Comparison of ENCODE assay signal across 17 cellular contexts in genomic region chr10:27564880-27565279, GRCh38.
DNase-seq lines count a peak whose midpoint lies in the region; ATAC-seq and TF ChIP-seq lines count a peak whose summit lies in the region.
"Had no signal": no experiment of that assay in that cellular context is flagged by ENCODE, and none has a peak within 500 bp of the region (broad histone marks: within the 10 kb centered on the region; RNA-seq: fewer than 3 reads in every experiment).

No MANE protein-coding gene starts in this region.

- no peak for DNase-seq in activated CD8-positive, alpha-beta memory T cell treated with anti-CD3 and anti-CD28 coated beads, Interleukin-2, amount 10 ng/mL, durations not matched to agents 7 days and 5 days
- no peak for DNase-seq in activated CD8-positive, alpha-beta memory T cell treated with anti-CD3 and anti-CD28 coated beads, Interleukin-2, amount 50 U/mL, for 48 hours
- DNase-seq in T-helper 17 cell (no peak), cardiac muscle cell (ENCODE audit: low read depth in 1 of 2, low spot score in 1 of 2) (peak in 1 of 2 donors; percentile 69), type B pancreatic cell (ENCODE audit: extremely low spot score, unreplicated experiment) (no peak)
- no peak for DNase-seq in natural killer cell treated with Interleukin-12 subunit alpha and Interleukin-12 subunit beta and Interleukin-15 and Interleukin-18, amount 100 ng/mL, for 72 hours (ENCODE audit: low spot score)
- DNase-seq: COR-L47, DMS53, H7, NCI-H1105, NCI-H1694 treated with DMSO at 0.1 percent for 48 hours, NCI-H446 had no signal

- H3K4me3 ChIP-seq in cardiac muscle cell (no peak overlapping the region), gastroesophageal sphincter (no peak overlapping the region)

- peaks cover 30% of the 10 kb centered on the region for H3K4me1 Mint-ChIP-seq in activated CD8-positive, alpha-beta memory T cell treated with anti-CD3 and anti-CD28 coated beads, Interleukin-2, amount 10 ng/mL, durations not matched to agents 7 days and 5 days
- H3K4me1 Mint-ChIP-seq in T-helper 17 cell (peaks cover 27% of the 10 kb centered on the region), type B pancreatic cell (ENCODE audit: unreplicated experiment) (peaks cover 5% of the 10 kb centered on the region)
- H3K4me1 Mint-ChIP-seq in natural killer cell treated with Interleukin-12 subunit alpha and Interleukin-12 subunit beta and Interleukin-15 and Interleukin-18, amount 100 ng/mL, for 72 hours (ENCODE audit: low read depth in 2 of 2): peaks cover 29 to 36% of the 10 kb centered on the region in 2 donors

- no peaks in the 10 kb centered on the region for H3K9me3 Mint-ChIP-seq in activated CD8-positive, alpha-beta memory T cell treated with anti-CD3 and anti-CD28 coated beads, Interleukin-2, amount 10 ng/mL, durations not matched to agents 7 days and 5 days (ENCODE audit: low read depth)
- H3K9me3 Mint-ChIP-seq in natural killer cell treated with Interleukin-12 subunit alpha and Interleukin-12 subunit beta and Interleukin-15 and Interleukin-18, amount 100 ng/mL, for 72 hours: peaks cover 4% of the 10 kb centered on the region
- H3K9me3 Mint-ChIP-seq in type B pancreatic cell: no peaks in the 10 kb centered on the region

- peak overlapping the region; percentile 77 for H3K27ac ChIP-seq in cardiac muscle cell
- H3K27ac ChIP-seq in gastroesophageal sphincter: no peak overlapping the region
- H3K27ac ChIP-seq: C4-2B, KMS-11 had no signal

- no peak for TF ChIP-seq POLR2A in gastroesophageal sphincter (IDR thresholded peaks at IDR 0.05)

- H3K27me3 Mint-ChIP-seq in activated CD8-positive, alpha-beta memory T cell treated with anti-CD3 and anti-CD28 coated beads, Interleukin-2, amount 10 ng/mL, durations not matched to agents 7 days and 5 days: no peaks in the 10 kb centered on the region
- H3K27me3 Mint-ChIP-seq in T-helper 17 cell (no peaks in the 10 kb centered on the region), type B pancreatic cell (peaks cover 5% of the 10 kb centered on the region)
- no peaks in the 10 kb centered on the region for H3K27me3 Mint-ChIP-seq in natural killer cell treated with Interleukin-12 subunit alpha and Interleukin-12 subunit beta and Interleukin-15 and Interleukin-18, amount 100 ng/mL, for 72 hours

- no peak for ATAC-seq in activated CD8-positive, alpha-beta memory T cell treated with anti-CD3 and anti-CD28 coated beads, Interleukin-2, amount 10 ng/mL, durations not matched to agents 7 days and 5 days
- ATAC-seq in T-helper 17 cell (no peak), GM21423 (IDR thresholded peaks at IDR 0.05; ENCODE audit: unreplicated experiment) (no peak), gastroesophageal sphincter (no peak)
- no peak for ATAC-seq in natural killer cell treated with Interleukin-12 subunit alpha and Interleukin-12 subunit beta and Interleukin-15 and Interleukin-18, amount 100 ng/mL, for 72 hours
- ATAC-seq: HepG2 had no signal

- H3K27ac Mint-ChIP-seq in activated CD8-positive, alpha-beta memory T cell treated with anti-CD3 and anti-CD28 coated beads, Interleukin-2, amount 10 ng/mL, durations not matched to agents 7 days and 5 days: peak overlapping the region; percentile 61
- H3K27ac Mint-ChIP-seq in T-helper 17 cell: peak overlapping the region; percentile 75
- H3K27ac Mint-ChIP-seq in natural killer cell treated with Interleukin-12 subunit alpha and Interleukin-12 subunit beta and Interleukin-15 and Interleukin-18, amount 100 ng/mL, for 72 hours: peak overlapping the region; percentile 6 to 79
- H3K27ac Mint-ChIP-seq in type B pancreatic cell: no peak overlapping the region

- H3K4me1 ChIP-seq in cardiac muscle cell (ENCODE audit: low read depth) (peaks cover 10% of the 10 kb centered on the region), gastroesophageal sphincter (no peaks in the 10 kb centered on the region)

- peaks cover 7% of the 10 kb centered on the region for H3K36me3 Mint-ChIP-seq in activated CD8-positive, alpha-beta memory T cell treated with anti-CD3 and anti-CD28 coated beads, Interleukin-2, amount 10 ng/mL, durations not matched to agents 7 days and 5 days
- H3K36me3 Mint-ChIP-seq in T-helper 17 cell (ENCODE audit: low read depth) (no peaks in the 10 kb centered on the region), type B pancreatic cell (no peaks in the 10 kb centered on the region)
- H3K36me3 Mint-ChIP-seq in natural killer cell treated with Interleukin-12 subunit alpha and Interleukin-12 subunit beta and Interleukin-15 and Interleukin-18, amount 100 ng/mL, for 72 hours: no peaks in the 10 kb centered on the region

- TF ChIP-seq CTCF in cardiac muscle cell (IDR thresholded peaks at IDR 0.05; ENCODE audit: low read depth, low read length) (no peak), gastroesophageal sphincter (IDR thresholded peaks at IDR 0.05) (no peak), type B pancreatic cell (conservative IDR thresholded peaks at IDR 0.05) (no peak)

- no peaks in the 10 kb centered on the region for H3K27me3 ChIP-seq in cardiac muscle cell
- H3K27me3 ChIP-seq in gastroesophageal sphincter: no peaks in the 10 kb centered on the region

- peak overlapping the region; percentile 49 for H3K4me3 Mint-ChIP-seq in activated CD8-positive, alpha-beta memory T cell treated with anti-CD3 and anti-CD28 coated beads, Interleukin-2, amount 10 ng/mL, durations not matched to agents 7 days and 5 days
- peak overlapping the region; percentile 70 for H3K4me3 Mint-ChIP-seq in T-helper 17 cell
- H3K4me3 Mint-ChIP-seq in natural killer cell treated with Interleukin-12 subunit alpha and Interleukin-12 subunit beta and Interleukin-15 and Interleukin-18, amount 100 ng/mL, for 72 hours: peak overlapping the region; percentile 27
- H3K4me3 Mint-ChIP-seq in type B pancreatic cell: no peak overlapping the region

- no peak for TF ChIP-seq EP300 in gastroesophageal sphincter (IDR thresholded peaks at IDR 0.05)

- H3K9me3 ChIP-seq in T-helper 17 cell (ENCODE audit: control insufficient read depth, low read length, poor library complexity, severe bottlenecking): no peaks in the 10 kb centered on the region
- H3K9me3 ChIP-seq in cardiac muscle cell (ENCODE audit: low read depth): no peaks in the 10 kb centered on the region
- no peaks in the 10 kb centered on the region for H3K9me3 ChIP-seq in gastroesophageal sphincter

- WGBS in gastroesophageal sphincter (ENCODE audit: low coverage in 1 of 2), 2 donors: 75% methylated on average over 3 of the region's 3 CpGs

- H3K36me3 ChIP-seq in cardiac muscle cell (no peaks in the 10 kb centered on the region), gastroesophageal sphincter (no peaks in the 10 kb centered on the region)

- CTCF ChIA-PET in activated CD8-positive, alpha-beta memory T cell treated with anti-CD3 and anti-CD28 coated beads, Interleukin-2, amount 10 ng/mL, durations not matched to agents 7 days and 5 days (lab: Charles Lee): interaction anchor here (1.1 to 1.4 kb wide), 2 partner anchors 178 to 676 kb away, joined by 3 to 4 read pairs; no protein-coding TSS in a partner anchor
